In the genomic region with DNA sequence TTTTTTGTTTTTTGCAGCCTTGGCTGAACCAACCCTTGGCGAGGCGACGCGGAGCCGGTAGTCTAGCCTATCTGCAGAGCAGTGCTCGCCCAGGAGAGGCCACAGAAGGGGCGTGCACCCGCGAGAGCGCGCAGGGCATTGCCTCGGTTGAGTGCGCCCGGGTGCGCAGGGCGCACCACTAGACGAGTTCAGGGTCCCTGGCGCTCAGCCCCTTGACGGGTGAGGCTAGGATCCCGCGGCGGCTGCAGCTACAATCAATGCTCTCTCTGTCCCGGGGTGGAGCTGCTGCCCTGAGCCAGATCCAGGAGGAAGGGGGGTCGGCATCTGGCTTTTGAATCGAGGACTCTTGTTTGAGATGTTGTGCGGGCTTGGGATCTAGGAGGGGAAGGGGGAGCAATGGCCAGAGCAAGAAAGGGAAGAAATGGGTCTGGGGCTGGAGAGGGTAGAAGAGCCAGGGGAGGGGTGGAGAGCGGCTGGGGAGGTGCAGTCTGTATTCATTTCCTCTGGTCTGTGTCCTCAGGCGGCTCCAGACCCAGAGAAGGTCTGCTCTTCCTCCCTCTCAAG, we compare ENCODE assay signal across 8 cellular contexts. TPM values are rescaled to one million over a fixed set of nuclear protein-coding genes. Genes with fewer than 3 reads are reported as not detected.
DNase-seq lines count a peak whose midpoint lies in the region; ATAC-seq, FAIRE-seq and TF ChIP-seq lines count a peak whose summit lies in the region.

No MANE protein-coding gene starts in this region.

- H3K27ac ChIP-seq in DOHH2 (ENCODE audit: low read depth, low read length) (no peak overlapping the region), endothelial cell of umbilical vein (ENCODE audit: insufficient read depth, low read depth, low read length) (no peak overlapping the region)

- TF ChIP-seq CTCF in DOHH2 (IDR thresholded peaks at IDR 0.05; ENCODE audit: low read depth, low read length, poor library complexity, severe bottlenecking) (no peak), endothelial cell of umbilical vein (IDR thresholded peaks at IDR 0.05; ENCODE audit: extremely low read depth in 1 of 2, insufficient read depth in 1 of 2, low read depth in 1 of 2, low read length in 2 of 2) (no peak), neural crest cell (conservative IDR thresholded peaks at IDR 0.05) (no peak)

- H3K9me2 ChIP-seq in DOHH2 (replicated peaks; ENCODE audit: control insufficient read depth, low read length): no peaks in the 10 kb centered on the region

- intact Hi-C loops in endothelial cell of umbilical vein (cut with micrococcal nuclease): no loop called here

- H3K27me3 ChIP-seq in DOHH2 (ENCODE audit: control insufficient read depth, low read length) (peaks cover 19% of the 10 kb centered on the region), endothelial cell of umbilical vein (ENCODE audit: control insufficient read depth in 2 of 2, insufficient read depth in 2 of 2, low read length in 2 of 2) (peaks cover 26 to 32% of the 10 kb centered on the region in 2 experiments)

- peak overlapping the region; percentile 94 for H3K4me3 Mint-ChIP-seq in neural crest cell

- dilution Hi-C loops in endothelial cell of umbilical vein (cut with MboI; ENCODE audit: extremely low pct_ligation_motif_present, low sequenced_read_pairs): no loop called here

- BruUV-seq in endothelial cell of umbilical vein (replicated peaks; lab: Mats Ljungman, UMichigan): no TSS peak

- H3K9me3 Mint-ChIP-seq in neural crest cell: no peaks in the 10 kb centered on the region

- H3K4me3 ChIP-seq in DOHH2 (ENCODE audit: low read length): no peak overlapping the region
- no peak overlapping the region for H3K4me3 ChIP-seq in endothelial cell of umbilical vein (replicated peaks in 1 of 3; ENCODE audit: insufficient read depth in 1 of 3, low read depth in 1 of 3, low read length in 3 of 3)

- H3K4me1 Mint-ChIP-seq in neural crest cell: peaks cover 36% of the 10 kb centered on the region

- no peak overlapping the region for H2AFZ ChIP-seq in endothelial cell of umbilical vein (ENCODE audit: low read depth, low read length)

- POLR2A ChIA-PET in endothelial cell of umbilical vein (lab: Charles Lee): no interaction called here

- H3K27me3 Mint-ChIP-seq in neural crest cell (ENCODE audit: low read depth): peaks cover 14% of the 10 kb centered on the region

- no peaks in the 10 kb centered on the region for H3F3A ChIP-seq in DOHH2 (ENCODE audit: control insufficient read depth, insufficient read depth)

- no peak for ATAC-seq in GM19324 (IDR thresholded peaks at IDR 0.05; ENCODE audit: low FRiP score, unreplicated experiment)
- no peak for ATAC-seq in GM19395 (IDR thresholded peaks at IDR 0.05; ENCODE audit: unreplicated experiment)
- ATAC-seq in GM19035 (IDR thresholded peaks at IDR 0.05; ENCODE audit: unreplicated experiment): no peak

- peak; percentile 8 for DNase-seq in NCI-H2227 treated with DMSO at 0.1 percent for 48 hours (lab: John Stamatoyannopoulos, UW)
- DNase-seq in endothelial cell of umbilical vein (ENCODE audit: low read depth, low spot score): no peak
- peak; percentile 43 for DNase-seq in neural crest cell (ENCODE audit: low read depth, low spot score)
- no peak for DNase-seq in COLO829 (ENCODE audit: low spot score)

- FAIRE-seq in endothelial cell of umbilical vein (lab: Jason Lieb, UNC): no peak

- no peak overlapping the region for H3K9ac ChIP-seq in endothelial cell of umbilical vein (replicated peaks; ENCODE audit: extremely low read depth, insufficient read depth, low read length)

- peaks cover 8% of the 10 kb centered on the region for H3K36me3 Mint-ChIP-seq in neural crest cell (ENCODE audit: low read depth)

- peaks cover 33% of the 10 kb centered on the region for H3K4me1 ChIP-seq in DOHH2 (ENCODE audit: control insufficient read depth, low read length)
- no peaks in the 10 kb centered on the region for H3K4me1 ChIP-seq in endothelial cell of umbilical vein (ENCODE audit: control insufficient read depth, extremely low read depth, insufficient read depth, low read length)

- H3K79me2 ChIP-seq in DOHH2 (ENCODE audit: control insufficient read depth, low read length): no peaks in the 10 kb centered on the region
- no peaks in the 10 kb centered on the region for H3K79me2 ChIP-seq in endothelial cell of umbilical vein (ENCODE audit: control insufficient read depth, insufficient read depth, low read length)

- CTCF ChIA-PET in endothelial cell of umbilical vein (lab: Charles Lee): no interaction called here

- H3K36me3 ChIP-seq in DOHH2 (ENCODE audit: control insufficient read depth, low read length) (no peaks in the 10 kb centered on the region), endothelial cell of umbilical vein (ENCODE audit: control insufficient read depth in 2 of 2, extremely low read depth in 1 of 2, insufficient read depth in 2 of 2, low read length in 2 of 2) (no peaks in the 10 kb centered on the region)

- peak overlapping the region; percentile 16 for H3K27ac Mint-ChIP-seq in neural crest cell (ENCODE audit: unreplicated experiment)

- no peaks in the 10 kb centered on the region for H3K9me1 ChIP-seq in endothelial cell of umbilical vein (replicated peaks; ENCODE audit: control insufficient read depth, extremely low read depth, insufficient read depth, low read length)

- H4K20me1 ChIP-seq in DOHH2 (ENCODE audit: control insufficient read depth, insufficient read depth, low read depth, low read length) (no peaks in the 10 kb centered on the region), endothelial cell of umbilical vein (replicated peaks; ENCODE audit: control insufficient read depth, extremely low read depth, insufficient read depth, low read length) (no peaks in the 10 kb centered on the region)

- peak overlapping the region; percentile 25; the same call in 1 of the 2 replicates for H3K4me2 ChIP-seq in DOHH2 (ENCODE audit: low read length)
- H3K4me2 ChIP-seq in endothelial cell of umbilical vein (ENCODE audit: insufficient read depth, low read length): no peak overlapping the region

- TF ChIP-seq POLR2A in endothelial cell of umbilical vein (IDR thresholded peaks at IDR 0.05; ENCODE audit: low read depth, low read length): no peak

- H3K9me3 ChIP-seq in DOHH2 (ENCODE audit: control insufficient read depth, insufficient read depth, low read length) (no peaks in the 10 kb centered on the region), endothelial cell of umbilical vein (replicated peaks; ENCODE audit: control insufficient read depth, insufficient read depth, low read length) (no peaks in the 10 kb centered on the region)

TF ChIP-seq in endothelial cell of umbilical vein, 7 proteins besides CTCF, POLR2A, EP300 and RAD21:
- TF ChIP-seq, protein P1, sequence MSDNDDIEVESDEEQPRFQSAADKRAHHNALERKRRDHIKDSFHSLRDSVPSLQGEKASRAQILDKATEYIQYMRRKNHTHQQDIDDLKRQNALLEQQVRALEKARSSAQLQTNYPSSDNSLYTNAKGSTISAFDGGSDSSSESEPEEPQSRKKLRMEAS (IDR thresholded peaks at IDR 0.05; ENCODE audit: insufficient read depth, insufficient read length): no peak
- peak; percentile 73 for TF ChIP-seq EZH2 (IDR thresholded peaks at IDR 0.05; ENCODE audit: borderline replicate concordance, low read depth, low read length, severe bottlenecking)

RNA-seq across cellular contexts. Expression of a gene that starts 0.9 kb away (rescaled TPM):
- total RNA-seq in endothelial cell of umbilical vein: 0.75 TPM in 1 of 2 replicates, not detected in the other
- polyA plus RNA-seq in endothelial cell of umbilical vein: 1.4 and 3.1 TPM in 2 replicates
- polyA plus RNA-seq in endothelial cell of umbilical vein (2011; cell fraction: cytosol; rRNA removed): 0.62 and 0.66 TPM in 2 replicates
- 0.17 and 0.41 TPM in 2 replicates for polyA plus RNA-seq in endothelial cell of umbilical vein (2011; cell fraction: nucleus; rRNA removed)
- not detected in 2 replicates for polyA plus RNA-seq in endothelial cell of umbilical vein (2012)
- 0.66 and 2.5 TPM in 2 replicates for polyA minus RNA-seq in endothelial cell of umbilical vein
- polyA minus RNA-seq in endothelial cell of umbilical vein (2011; cell fraction: cytosol; rRNA and poly(A)+ RNA removed): not detected
- not detected in 2 replicates for polyA minus RNA-seq in endothelial cell of umbilical vein (2011; cell fraction: nucleus; rRNA and poly(A)+ RNA removed)
- 75.4 and 90.3 TPM in 2 replicates for total RNA-seq in neural crest cell

RNA-seq across cellular contexts. Expression of a gene that starts 40.5 kb away (rescaled TPM):
- total RNA-seq in endothelial cell of umbilical vein (1.1 and 1.2 TPM in 2 replicates), neural crest cell (3.4 and 3.7 TPM in 2 replicates)
- polyA plus RNA-seq in endothelial cell of umbilical vein: 0.21 and 0.22 TPM in 2 replicates
- 0.27 and 0.30 TPM in 2 replicates for polyA plus RNA-seq in endothelial cell of umbilical vein (2011; cell fraction: cytosol; rRNA removed)
- polyA plus RNA-seq in endothelial cell of umbilical vein (2011; cell fraction: nucleus; rRNA removed): 0.21 and 0.35 TPM in 2 replicates
- polyA plus RNA-seq in endothelial cell of umbilical vein (2012): 0.64 and 1.2 TPM in 2 replicates
- 0.45 and 0.53 TPM in 2 replicates for polyA minus RNA-seq in endothelial cell of umbilical vein
- polyA minus RNA-seq in endothelial cell of umbilical vein (2011; cell fraction: cytosol; rRNA and poly(A)+ RNA removed): 1.7 TPM
- 0.29 and 0.67 TPM in 2 replicates for polyA minus RNA-seq in endothelial cell of umbilical vein (2011; cell fraction: nucleus; rRNA and poly(A)+ RNA removed)

Comparison
In these comparisons a context has a peak if more than half of its experiments do, and no peak if none do; other contexts are left out.
1. DNase-seq: peak in NCI-H2227 treated with DMSO at 0.1 percent for 48 hours (single experiment) and neural crest cell (single experiment); none in endothelial cell of umbilical vein (single experiment) and COLO829 (single experiment).
2. RNA of a gene that starts 0.9 kb away (total RNA-seq): 75.4 to 90.3 TPM in neural crest cell; 0.75 TPM in endothelial cell of umbilical vein; every median in the first group is over 10 times any median in the second.